Comparison of ENCODE assay signal across 30 cellular contexts in the genomic region with DNA sequence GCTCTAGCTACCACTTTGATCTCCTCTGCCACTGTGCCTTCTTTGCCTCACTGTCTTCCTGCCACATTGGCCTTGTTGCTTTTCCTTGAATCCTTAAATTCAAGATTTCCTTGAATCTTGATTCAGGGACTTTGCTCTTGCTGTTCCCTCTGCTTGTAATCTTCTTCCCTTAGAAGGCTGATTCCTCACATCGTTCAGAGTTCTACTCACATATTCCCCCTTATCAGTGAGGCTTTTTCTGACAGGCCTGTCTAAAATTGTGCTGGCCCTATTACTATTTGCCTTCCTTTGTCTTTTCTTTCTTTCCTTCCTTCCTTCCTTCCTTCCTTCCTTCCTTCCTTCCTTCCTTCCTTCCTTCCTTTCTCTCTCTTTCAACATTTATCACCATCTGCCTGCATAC.
"Had no signal": no experiment of that assay in that cellular context is flagged by ENCODE, and none has a peak within 500 bp of the region (broad histone marks: within the 10 kb centered on the region; RNA-seq: fewer than 3 reads in every experiment).

No MANE protein-coding gene starts in this region.

- H3K27me3 ChIP-seq: adrenal gland, ascending aorta, body of pancreas, brain microvascular endothelial cell, breast epithelium, cardiac muscle cell had no signal

- H3K9me3 ChIP-seq: adrenal gland, ascending aorta, body of pancreas, breast epithelium had no signal

- DNase-seq: activated effector memory CD4-positive, alpha-beta T cell treated with anti-CD3 and anti-CD28 coated beads, Interleukin-2, amount 50 U/mL, for 16 hours; activated effector memory CD4-positive, alpha-beta T cell treated with Interleukin-2 at 50 U/mL for 16 hours; activated gamma-delta T cell; activated gamma-delta T cell treated with Interleukin-2 at 50 U/mL for 16 hours; activated naive CD4-positive, alpha-beta T cell; activated naive CD4-positive, alpha-beta T cell treated with anti-CD3 and anti-CD28 coated beads for 36 hours; activated naive CD4-positive, alpha-beta T cell treated with anti-CD3 and anti-CD28 coated beads, Interleukin-2, amount 10 ng/mL, durations not matched to agents 7 days and 5 days; activated naive CD4-positive, alpha-beta T cell treated with anti-CD3 and anti-CD28 coated beads, Interleukin-2, amount 50 U/mL, for 16 hours; activated naive CD4-positive, alpha-beta T cell treated with Interleukin-2 at 50 U/mL for 16 hours; activated naive CD8-positive, alpha-beta T cell treated with anti-CD3 and anti-CD28 coated beads for 36 hours; activated naive CD8-positive, alpha-beta T cell treated with anti-CD3 and anti-CD28 coated beads, Interleukin-2, amount 10 ng/mL, durations not matched to agents 7 days and 5 days; activated naive CD8-positive, alpha-beta T cell treated with anti-CD3 and anti-CD28 coated beads, Interleukin-2, amount 50 U/mL, for 24 hours; activated T-cell treated with anti-CD3 and anti-CD28 coated beads, Interleukin-2, amount 50 U/mL, for 4 hours; activated T-cell treated with anti-CD3 and anti-CD28 coated beads, Interleukin-2, amount 50 U/mL, for 48 hours; activated T-cell treated with anti-CD3 and anti-CD28 coated beads, Interleukin-2, amount 50 U/mL, for 72 hours; adrenal gland; amniotic stem cell; amygdala; anterior cingulate cortex; aorta; body of pancreas; brain microvascular endothelial cell; caudate nucleus; central memory CD4-positive, alpha-beta T cell; cerebellar nuclear complex had no signal

- H3K4me1 ChIP-seq: adrenal gland, ascending aorta, breast epithelium had no signal

- H3K4me3 ChIP-seq: adrenal gland, ascending aorta, body of pancreas, breast epithelium, cardiac muscle cell had no signal

- H3K27ac ChIP-seq: adrenal gland, ascending aorta, brain microvascular endothelial cell, breast epithelium, cardiac muscle cell had no signal

- H3K36me3 ChIP-seq: adrenal gland, ascending aorta, brain microvascular endothelial cell, breast epithelium, cardiac muscle cell had no signal

- ATAC-seq: activated naive CD4-positive, alpha-beta T cell treated with anti-CD3 and anti-CD28 coated beads, Interleukin-2, amount 50 U/mL, for 72 hours; activated naive CD8-positive, alpha-beta T cell treated with anti-CD3 and anti-CD28 coated beads, Interleukin-2, amount 50 U/mL, for 24 hours; activated T-cell treated with anti-CD3 and anti-CD28 coated beads, Interleukin-2, amount 50 U/mL, for 4 hours; activated T-cell treated with anti-CD3 and anti-CD28 coated beads, Interleukin-2, amount 50 U/mL, for 72 hours; activated T-helper 17 cell treated with anti-CD3 and anti-CD28 coated beads, Interleukin-2, amount 50 U/mL, for 72 hours had no signal
